ENCODE assay signal across 16 cellular contexts in genomic region chr2:186327251-186327868, GRCh38.
DNase-seq lines count a peak whose midpoint lies in the region; ATAC-seq and TF ChIP-seq lines count a peak whose summit lies in the region.
"Had no signal": no experiment of that assay in that cellular context is flagged by ENCODE, and none has a peak within 500 bp of the region (broad histone marks: within the 10 kb centered on the region; RNA-seq: fewer than 3 reads in every experiment).

No MANE protein-coding gene starts in this region.

- 0 out of 2 replicates have a peak, but pooled peaks cover 5% of the 10 kb centered on the region for H3K9me2 ChIP-seq in GM23338 (ENCODE audit: insufficient read depth)

- WGBS in smooth muscle cell (ENCODE audit: low lambda C conversion rate): 80% methylated on average over 3 of the region's 3 CpGs

- H3K4me3 ChIP-seq in GM23338 (no peak overlapping the region), smooth muscle cell (no peak overlapping the region), ascending aorta (no peak overlapping the region)
- H3K4me3 ChIP-seq: breast epithelium had no signal

- H4K20me1 ChIP-seq in GM23338 (replicated peaks; ENCODE audit: insufficient read depth): no peaks in the 10 kb centered on the region
- H4K20me1 ChIP-seq in smooth muscle cell (ENCODE audit: low read depth): no peaks in the 10 kb centered on the region

- H3K9me3 ChIP-seq in smooth muscle cell (replicated peaks; ENCODE audit: low read depth) (no peaks in the 10 kb centered on the region), ascending aorta (peaks cover 4 to 33% of the 10 kb centered on the region in 2 donors)

- H3K9ac ChIP-seq in smooth muscle cell (ENCODE audit: low read depth): no peak overlapping the region

- H3K79me2 ChIP-seq in GM23338 (replicated peaks; ENCODE audit: insufficient read depth) (no peaks in the 10 kb centered on the region), smooth muscle cell (ENCODE audit: low read depth) (no peaks in the 10 kb centered on the region)

- ATAC-seq in GM19324 (IDR thresholded peaks at IDR 0.05; ENCODE audit: low FRiP score, unreplicated experiment): peak; percentile 77
- ATAC-seq in GM23338: no peak
- ATAC-seq in HG03280 (IDR thresholded peaks at IDR 0.05; ENCODE audit: unreplicated experiment): peak; percentile 55
- ATAC-seq in esophagus mucosa: no peak
- ATAC-seq: left ventricle myocardium superior; natural killer cell treated with Interleukin-12 subunit alpha and Interleukin-12 subunit beta and Interleukin-15 and Interleukin-18, amount 100 ng/mL, for 72 hours; Panc1; right cardiac atrium had no signal

- H3K4me2 ChIP-seq in GM23338 (0 out of 2 replicates have a peak overlapping the region, but pooled peaks have one; percentile 1), smooth muscle cell (no peak overlapping the region)

- H3K27ac Mint-ChIP-seq in GM23338: peak overlapping the region; percentile 65
- H3K27ac Mint-ChIP-seq: natural killer cell treated with Interleukin-12 subunit alpha and Interleukin-12 subunit beta and Interleukin-15 and Interleukin-18, amount 100 ng/mL, for 72 hours had no signal

- peak overlapping the region; percentile 22; the same call in 1 of the 2 replicates for H3K27ac ChIP-seq in GM23338 (ENCODE audit: low read depth)
- H3K27ac ChIP-seq in smooth muscle cell (ENCODE audit: low read depth): peak overlapping the region; percentile 75
- no peak overlapping the region for H3K27ac ChIP-seq in ascending aorta
- H3K27ac ChIP-seq: breast epithelium had no signal

- H2AFZ ChIP-seq in GM23338 (no peak overlapping the region), smooth muscle cell (ENCODE audit: low read depth) (no peak overlapping the region)

- intact Hi-C loops in ascending aorta (cut with DNase I): no loop called here

- H3K27me3 Mint-ChIP-seq in GM23338 (ENCODE audit: insufficient read depth, low read depth, poor library complexity): peaks cover 2% of the 10 kb centered on the region
- H3K27me3 Mint-ChIP-seq: natural killer cell treated with Interleukin-12 subunit alpha and Interleukin-12 subunit beta and Interleukin-15 and Interleukin-18, amount 100 ng/mL, for 72 hours had no signal

- H3K4me3 Mint-ChIP-seq in GM23338: no peak overlapping the region
- H3K4me3 Mint-ChIP-seq: natural killer cell treated with Interleukin-12 subunit alpha and Interleukin-12 subunit beta and Interleukin-15 and Interleukin-18, amount 100 ng/mL, for 72 hours had no signal

- no peak for TF ChIP-seq CTCF in GM23338 (conservative IDR thresholded peaks at IDR 0.05; ENCODE audit: low read depth in 2 of 2)
- TF ChIP-seq CTCF in smooth muscle cell (IDR thresholded peaks at IDR 0.05; ENCODE audit: borderline replicate concordance, insufficient read depth, poor library complexity, severe bottlenecking): no peak
- no peak for TF ChIP-seq CTCF in ascending aorta (IDR thresholded peaks at IDR 0.05)

- H3K4me1 Mint-ChIP-seq in GM23338: peaks cover 25% of the 10 kb centered on the region

- DNase-seq in GM23338 (ENCODE audit: low spot score) (no peak), smooth muscle cell (lab: John Stamatoyannopoulos, UW; ENCODE audit: unreplicated experiment) (no peak), ascending aorta (ENCODE audit: low spot score in 2 of 2) (no peak), SIG-M5 (lab: John Stamatoyannopoulos, UW) (no peak)
- DNase-seq: activated effector memory CD4-positive, alpha-beta T cell treated with anti-CD3 and anti-CD28 coated beads, Interleukin-2, amount 50 U/mL, for 16 hours; C1 segment of cervical spinal cord; hypothalamus; left ventricle myocardium superior; NCI-H2227 treated with DMSO at 0.1 percent for 48 hours; right cardiac atrium had no signal

- H3K27me3 ChIP-seq in GM23338 (ENCODE audit: insufficient read depth) (no peaks in the 10 kb centered on the region), smooth muscle cell (ENCODE audit: low read depth) (no peaks in the 10 kb centered on the region), ascending aorta (no peaks in the 10 kb centered on the region)
- H3K27me3 ChIP-seq: breast epithelium had no signal

- H3K36me3 ChIP-seq in GM23338 (ENCODE audit: insufficient read depth) (no peaks in the 10 kb centered on the region), smooth muscle cell (ENCODE audit: low read depth) (no peaks in the 10 kb centered on the region), ascending aorta (no peaks in the 10 kb centered on the region)
- H3K36me3 ChIP-seq: breast epithelium had no signal

- H3K9me3 Mint-ChIP-seq in GM23338: no peaks in the 10 kb centered on the region

- H3F3A ChIP-seq in GM23338 (replicated peaks; ENCODE audit: low read depth) (no peaks in the 10 kb centered on the region), smooth muscle cell (ENCODE audit: low read depth) (no peaks in the 10 kb centered on the region)

- H3K4me1 ChIP-seq in GM23338 (ENCODE audit: insufficient read depth): peaks cover 14% of the 10 kb centered on the region
- no peaks in the 10 kb centered on the region for H3K4me1 ChIP-seq in smooth muscle cell (ENCODE audit: low read depth)
- no peaks in the 10 kb centered on the region for H3K4me1 ChIP-seq in ascending aorta
- H3K4me1 ChIP-seq: breast epithelium had no signal

- no peaks in the 10 kb centered on the region; the same call in 2 of the 3 replicates for H3K36me3 Mint-ChIP-seq in GM23338 (ENCODE audit: low read depth)
- H3K36me3 Mint-ChIP-seq: natural killer cell treated with Interleukin-12 subunit alpha and Interleukin-12 subunit beta and Interleukin-15 and Interleukin-18, amount 100 ng/mL, for 72 hours had no signal

TF ChIP-seq in GM23338, 12 proteins besides CTCF, POLR2A, EP300 and RAD21:
- TF ChIP-seq ZNF462 (CRISPR knock-in tag; IDR thresholded peaks at IDR 0.05): no peak
- no peak for TF ChIP-seq ETS1 (IDR thresholded peaks at IDR 0.05)
- no peak for TF ChIP-seq STAT1 (IDR thresholded peaks at IDR 0.05; ENCODE audit: unreplicated experiment)
- no peak for TF ChIP-seq POLR2AphosphoS5 (IDR thresholded peaks at IDR 0.05; ENCODE audit: low read depth)

Comparison
In these comparisons a context has a peak if more than half of its experiments do, and no peak if none do; other contexts are left out.
1. ATAC-seq: peak in GM19324 (single experiment) and HG03280 (single experiment); none in GM23338 (single experiment) and esophagus mucosa (single experiment).
2. H3K27ac ChIP-seq: peak in GM23338 (single experiment) and smooth muscle cell (single experiment); none in ascending aorta (0 of 2).